In genomic region chr1:231387770-231388669, GRCh38 we compare ENCODE assay signal across 14 cellular contexts. TPM values are rescaled to one million over a fixed set of nuclear protein-coding genes. Genes with fewer than 3 reads are reported as not detected.
DNase-seq lines count a peak whose midpoint lies in the region; ATAC-seq and TF ChIP-seq lines count a peak whose summit lies in the region.
"Had no signal": no experiment of that assay in that cellular context is flagged by ENCODE, and none has a peak within 500 bp of the region (broad histone marks: within the 10 kb centered on the region; RNA-seq: fewer than 3 reads in every experiment).

No MANE protein-coding gene starts in this region.

- no peak for TF ChIP-seq POLR2A in NB4 (IDR thresholded peaks at IDR 0.05; ENCODE audit: extremely low read depth, insufficient read length)
- no peak for TF ChIP-seq POLR2A in transverse colon (IDR thresholded peaks at IDR 0.05)

- no peak overlapping the region for H3K4me3 Mint-ChIP-seq in activated CD4-positive, alpha-beta T cell treated with anti-CD3 and anti-CD28 coated beads for 36 hours
- H3K4me3 Mint-ChIP-seq in activated T-helper 17 cell treated with anti-CD3 and anti-CD28 coated beads, Interleukin-2, amount 50 U/mL, for 72 hours: peak overlapping the region; percentile 29
- H3K4me3 Mint-ChIP-seq in CD8-positive, alpha-beta T cell: no peak overlapping the region

- H3K9me3 Mint-ChIP-seq in activated CD4-positive, alpha-beta T cell treated with anti-CD3 and anti-CD28 coated beads for 36 hours (ENCODE audit: low read depth): no peaks in the 10 kb centered on the region
- no peaks in the 10 kb centered on the region for H3K9me3 Mint-ChIP-seq in activated T-helper 17 cell treated with anti-CD3 and anti-CD28 coated beads, Interleukin-2, amount 50 U/mL, for 72 hours
- H3K9me3 Mint-ChIP-seq in CD8-positive, alpha-beta T cell: no peaks in the 10 kb centered on the region

- peaks cover 41% of the 10 kb centered on the region for H3K4me1 Mint-ChIP-seq in activated CD4-positive, alpha-beta T cell treated with anti-CD3 and anti-CD28 coated beads for 36 hours
- H3K4me1 Mint-ChIP-seq in activated T-helper 17 cell treated with anti-CD3 and anti-CD28 coated beads, Interleukin-2, amount 50 U/mL, for 72 hours: peaks cover 18% of the 10 kb centered on the region
- peaks cover 39% of the 10 kb centered on the region for H3K4me1 Mint-ChIP-seq in CD8-positive, alpha-beta T cell (ENCODE audit: low read depth)

- peaks cover 7% of the 10 kb centered on the region for H3K36me3 Mint-ChIP-seq in activated CD4-positive, alpha-beta T cell treated with anti-CD3 and anti-CD28 coated beads for 36 hours (ENCODE audit: low read depth)
- H3K36me3 Mint-ChIP-seq in activated T-helper 17 cell treated with anti-CD3 and anti-CD28 coated beads, Interleukin-2, amount 50 U/mL, for 72 hours (ENCODE audit: low read depth): peaks cover 15% of the 10 kb centered on the region
- H3K36me3 Mint-ChIP-seq in CD8-positive, alpha-beta T cell: peaks cover 11% of the 10 kb centered on the region

- H3K9me3 ChIP-seq in CD8-positive, alpha-beta T cell (ENCODE audit: low read length): no peaks in the 10 kb centered on the region
- H3K9me3 ChIP-seq in transverse colon: no peaks in the 10 kb centered on the region
- H3K9me3 ChIP-seq: tibial artery had no signal

- CTCF ChIA-PET in activated CD4-positive, alpha-beta T cell treated with anti-CD3 and anti-CD28 coated beads for 36 hours (lab: Charles Lee): interaction anchor here (0.6 to 1.1 kb wide), 2 partner anchors 33 to 163 kb away, joined by 3 read pairs; no protein-coding TSS in a partner anchor
- CTCF ChIA-PET in CD8-positive, alpha-beta T cell (lab: Charles Lee): no interaction called here

- H3K27ac ChIP-seq in CD8-positive, alpha-beta T cell (ENCODE audit: low read depth, low read length): no peak overlapping the region
- H3K27ac ChIP-seq in transverse colon: no peak overlapping the region
- H3K27ac ChIP-seq: parathyroid adenoma, tibial artery had no signal

- ATAC-seq in activated CD4-positive, alpha-beta T cell treated with anti-CD3 and anti-CD28 coated beads for 36 hours: peak; percentile 59
- ATAC-seq in activated T-helper 17 cell treated with anti-CD3 and anti-CD28 coated beads, Interleukin-2, amount 50 U/mL, for 72 hours (replicated peaks): peak; percentile 12
- no peak for ATAC-seq in CD8-positive, alpha-beta T cell

- WGBS in transverse colon (ENCODE audit: low coverage in 1 of 2), 2 donors: 83 to 92% methylated on average over 2 to 5 of the region's 5 CpGs

- H3K27me3 Mint-ChIP-seq in activated CD4-positive, alpha-beta T cell treated with anti-CD3 and anti-CD28 coated beads for 36 hours: no peaks in the 10 kb centered on the region
- no peaks in the 10 kb centered on the region for H3K27me3 Mint-ChIP-seq in activated T-helper 17 cell treated with anti-CD3 and anti-CD28 coated beads, Interleukin-2, amount 50 U/mL, for 72 hours
- H3K27me3 Mint-ChIP-seq in CD8-positive, alpha-beta T cell (ENCODE audit: low read depth): no peaks in the 10 kb centered on the region

- POLR2A ChIA-PET in activated CD4-positive, alpha-beta T cell treated with anti-CD3 and anti-CD28 coated beads for 36 hours (lab: Charles Lee): no interaction called here
- POLR2A ChIA-PET in CD8-positive, alpha-beta T cell (lab: Charles Lee): no interaction called here

- no peaks in the 10 kb centered on the region for H3K4me1 ChIP-seq in CD8-positive, alpha-beta T cell (ENCODE audit: insufficient read depth, low read length)
- peaks cover 0 to 28% (median 4%) of the 10 kb centered on the region in 4 donors for H3K4me1 ChIP-seq in transverse colon
- H3K4me1 ChIP-seq: parathyroid adenoma had no signal

- TF ChIP-seq CTCF in NB4 (IDR thresholded peaks at IDR 0.05; ENCODE audit: low read depth, low read length) (no peak), transverse colon (IDR thresholded peaks at IDR 0.05) (no peak)
- no peak for TF ChIP-seq CTCF in CD8-positive, alpha-beta T cell (IDR thresholded peaks at IDR 0.05)

- H3K4me3 ChIP-seq in NB4 (ENCODE audit: low read depth, low read length) (no peak overlapping the region), transverse colon (no peak overlapping the region)
- H3K4me3 ChIP-seq in CD8-positive, alpha-beta T cell (ENCODE audit: low read depth, low read length): no peak overlapping the region
- H3K4me3 ChIP-seq: tibial artery had no signal

- intact Hi-C loops in activated CD4-positive, alpha-beta T cell treated with anti-CD3 and anti-CD28 coated beads for 36 hours (cut with DNase I, micrococcal nuclease): no loop called here
- intact Hi-C loops in CD8-positive, alpha-beta T cell (cut with DNase I, micrococcal nuclease): no loop called here
- intact Hi-C loops in transverse colon (cut with DNase I; ENCODE audit: low total_unique reads): no loop called here

- TF ChIP-seq EP300 in transverse colon (IDR thresholded peaks at IDR 0.05; ENCODE audit: low read depth): no peak

- H3K27ac Mint-ChIP-seq in activated CD4-positive, alpha-beta T cell treated with anti-CD3 and anti-CD28 coated beads for 36 hours: peak overlapping the region; percentile 72
- H3K27ac Mint-ChIP-seq in activated T-helper 17 cell treated with anti-CD3 and anti-CD28 coated beads, Interleukin-2, amount 50 U/mL, for 72 hours: peak overlapping the region; percentile 68
- no peak overlapping the region for H3K27ac Mint-ChIP-seq in CD8-positive, alpha-beta T cell

- in situ Hi-C loops in transverse colon (cut with MboI; ENCODE audit: low pct_ligation_motif_present in 1 of 4, low pct_unique_long_range_greater_than_20kb in 1 of 4, low sequenced_read_pairs in 3 of 4): no loop called here

- peak; percentile 7 for DNase-seq in activated CD4-positive, alpha-beta T cell treated with anti-CD3 and anti-CD28 coated beads for 36 hours
- DNase-seq in activated CD4-positive, alpha-beta T cell treated with anti-CD3 and anti-CD28 coated beads, Interleukin-2, amount 50 U/mL, for 1 hour: no peak
- DNase-seq in NB4 (ENCODE audit: low read depth) (peak; percentile 82), pulmonary artery endothelial cell (ENCODE audit: low read depth, low spot score) (peak; percentile 43), NCI-H2107 treated with DMSO at 0.1 percent for 48 hours (lab: John Stamatoyannopoulos, UW; ENCODE audit: unreplicated experiment) (no peak), transverse colon (no peak)
- no peak for DNase-seq in CD8-positive, alpha-beta T cell
- DNase-seq: ACHN; central memory CD4-positive, alpha-beta T cell; foreskin melanocyte; NCI-H774; tibial artery had no signal

- no peaks in the 10 kb centered on the region for H3K27me3 ChIP-seq in CD8-positive, alpha-beta T cell (ENCODE audit: insufficient read depth, low read length)
- H3K27me3 ChIP-seq in transverse colon: no peaks in the 10 kb centered on the region
- H3K27me3 ChIP-seq: tibial artery had no signal

- H3K36me3 ChIP-seq in CD8-positive, alpha-beta T cell (ENCODE audit: insufficient read depth, low read length): no peaks in the 10 kb centered on the region
- no peaks in the 10 kb centered on the region for H3K36me3 ChIP-seq in transverse colon
- H3K36me3 ChIP-seq: tibial artery had no signal

RNA-seq across cellular contexts. Expression of gene EGLN1, which starts 34.1 kb away (rescaled TPM):
- 10 to 100 TPM; 31.5 to 43.7 TPM for total RNA-seq in activated CD4-positive, alpha-beta T cell treated with anti-CD3 and anti-CD28 coated beads for 36 hours
- total RNA-seq in activated T-helper 17 cell treated with anti-CD3 and anti-CD28 coated beads, Interleukin-2, amount 50 U/mL, for 72 hours: 10 to 100 TPM; 26.5 to 27.3 TPM
- total RNA-seq in pulmonary artery endothelial cell (72.6 and 73.7 TPM in 2 replicates), transverse colon (10 to 100 TPM; 40.2 to 69.2 (median 51.7) TPM)
- total RNA-seq in CD8-positive, alpha-beta T cell: 10 to 100 TPM in 1 of 2 experiments, 1 to 10 TPM in 1; 8.5 to 12.2 TPM

RNA-seq across cellular contexts. Expression of gene SPRTN, which starts 49.9 kb away (rescaled TPM):
- total RNA-seq in activated CD4-positive, alpha-beta T cell treated with anti-CD3 and anti-CD28 coated beads for 36 hours: 10 to 100 TPM in 1 of 2 experiments, 1 to 10 TPM in 1; 7.8 to 10.9 TPM
- total RNA-seq in activated T-helper 17 cell treated with anti-CD3 and anti-CD28 coated beads, Interleukin-2, amount 50 U/mL, for 72 hours: 10 to 100 TPM in 1 of 2 donors, 1 to 10 TPM in 1; 6.7 to 15.2 TPM
- total RNA-seq in pulmonary artery endothelial cell: 19.3 and 22.4 TPM in 2 replicates
- total RNA-seq in CD8-positive, alpha-beta T cell: 10 to 100 TPM; 30.1 to 31.8 TPM
- 10 to 100 TPM in 3 of 4 donors, 1 to 10 TPM in 1; 8.0 to 21.6 (median 15.3) TPM for total RNA-seq in transverse colon

RNA-seq across cellular contexts. Expression of gene EXOC8, which starts 50.4 kb away (rescaled TPM):
- total RNA-seq in activated CD4-positive, alpha-beta T cell treated with anti-CD3 and anti-CD28 coated beads for 36 hours: 10 to 100 TPM; 10.0 to 13.7 TPM
- total RNA-seq in activated T-helper 17 cell treated with anti-CD3 and anti-CD28 coated beads, Interleukin-2, amount 50 U/mL, for 72 hours: 10 to 100 TPM; 15.5 to 18.2 TPM
- total RNA-seq in pulmonary artery endothelial cell: 21.2 and 28.9 TPM in 2 replicates
- 10 to 100 TPM; 28.8 to 28.9 TPM for total RNA-seq in CD8-positive, alpha-beta T cell
- total RNA-seq in transverse colon: 10 to 100 TPM in 3 of 4 donors, 1 to 10 TPM in 1; 9.0 to 18.3 (median 13.3) TPM

Comparison
In these comparisons a context has a peak if more than half of its experiments do, and no peak if none do; other contexts are left out.
1. DNase-seq: peak in activated CD4-positive, alpha-beta T cell treated with anti-CD3 and anti-CD28 coated beads for 36 hours (single experiment), NB4 (single experiment) and pulmonary artery endothelial cell (single experiment); none in activated CD4-positive, alpha-beta T cell treated with anti-CD3 and anti-CD28 coated beads, Interleukin-2, amount 50 U/mL, for 1 hour (single experiment), CD8-positive, alpha-beta T cell (0 of 7), NCI-H2107 treated with DMSO at 0.1 percent for 48 hours (single experiment) and transverse colon (single experiment).